1 cellular context compared by ENCODE assay signal in the genomic region with DNA sequence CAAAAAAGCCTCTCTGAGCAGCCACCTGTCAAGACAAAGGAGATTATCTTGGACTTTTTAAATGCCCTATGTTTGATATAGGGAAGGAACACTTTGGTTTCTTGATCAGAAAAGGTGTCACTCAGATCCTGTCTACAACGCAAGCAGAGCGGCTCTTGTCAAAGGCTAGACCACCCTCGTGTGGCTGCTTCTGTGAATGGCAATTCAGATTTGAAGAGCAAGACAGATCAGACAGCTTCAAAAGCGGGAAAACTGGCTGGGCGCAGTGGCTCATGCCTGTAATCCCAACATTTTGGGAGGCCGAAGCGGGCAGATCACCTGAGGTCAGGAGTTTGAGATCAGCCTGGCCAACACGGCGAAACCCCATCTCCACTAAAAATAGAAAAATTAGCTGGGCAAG.
TF ChIP-seq lines count a peak whose summit lies in the region.

No MANE protein-coding gene starts in this region.

TF ChIP-seq in HepG2, 621 proteins besides CTCF, POLR2A, EP300 and RAD21 (continued from another document and continues in another):
- TF ChIP-seq, protein P1, sequence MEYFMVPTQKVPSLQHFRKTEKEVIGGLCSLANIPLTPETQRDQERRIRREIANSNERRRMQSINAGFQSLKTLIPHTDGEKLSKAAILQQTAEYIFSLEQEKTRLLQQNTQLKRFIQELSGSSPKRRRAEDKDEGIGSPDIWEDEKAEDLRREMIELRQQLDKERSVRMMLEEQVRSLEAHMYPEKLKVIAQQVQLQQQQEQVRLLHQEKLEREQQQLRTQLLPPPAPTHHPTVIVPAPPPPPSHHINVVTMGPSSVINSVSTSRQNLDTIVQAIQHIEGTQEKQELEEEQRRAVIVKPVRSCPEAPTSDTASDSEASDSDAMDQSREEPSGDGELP (IDR thresholded peaks at IDR 0.05; ENCODE audit: borderline replicate concordance, low read depth), result no peak
- no peak for TF ChIP-seq ZNF567 (CRISPR knock-in tag; IDR thresholded peaks at IDR 0.05; ENCODE audit: borderline replicate concordance)
- TF ChIP-seq, protein P2, sequence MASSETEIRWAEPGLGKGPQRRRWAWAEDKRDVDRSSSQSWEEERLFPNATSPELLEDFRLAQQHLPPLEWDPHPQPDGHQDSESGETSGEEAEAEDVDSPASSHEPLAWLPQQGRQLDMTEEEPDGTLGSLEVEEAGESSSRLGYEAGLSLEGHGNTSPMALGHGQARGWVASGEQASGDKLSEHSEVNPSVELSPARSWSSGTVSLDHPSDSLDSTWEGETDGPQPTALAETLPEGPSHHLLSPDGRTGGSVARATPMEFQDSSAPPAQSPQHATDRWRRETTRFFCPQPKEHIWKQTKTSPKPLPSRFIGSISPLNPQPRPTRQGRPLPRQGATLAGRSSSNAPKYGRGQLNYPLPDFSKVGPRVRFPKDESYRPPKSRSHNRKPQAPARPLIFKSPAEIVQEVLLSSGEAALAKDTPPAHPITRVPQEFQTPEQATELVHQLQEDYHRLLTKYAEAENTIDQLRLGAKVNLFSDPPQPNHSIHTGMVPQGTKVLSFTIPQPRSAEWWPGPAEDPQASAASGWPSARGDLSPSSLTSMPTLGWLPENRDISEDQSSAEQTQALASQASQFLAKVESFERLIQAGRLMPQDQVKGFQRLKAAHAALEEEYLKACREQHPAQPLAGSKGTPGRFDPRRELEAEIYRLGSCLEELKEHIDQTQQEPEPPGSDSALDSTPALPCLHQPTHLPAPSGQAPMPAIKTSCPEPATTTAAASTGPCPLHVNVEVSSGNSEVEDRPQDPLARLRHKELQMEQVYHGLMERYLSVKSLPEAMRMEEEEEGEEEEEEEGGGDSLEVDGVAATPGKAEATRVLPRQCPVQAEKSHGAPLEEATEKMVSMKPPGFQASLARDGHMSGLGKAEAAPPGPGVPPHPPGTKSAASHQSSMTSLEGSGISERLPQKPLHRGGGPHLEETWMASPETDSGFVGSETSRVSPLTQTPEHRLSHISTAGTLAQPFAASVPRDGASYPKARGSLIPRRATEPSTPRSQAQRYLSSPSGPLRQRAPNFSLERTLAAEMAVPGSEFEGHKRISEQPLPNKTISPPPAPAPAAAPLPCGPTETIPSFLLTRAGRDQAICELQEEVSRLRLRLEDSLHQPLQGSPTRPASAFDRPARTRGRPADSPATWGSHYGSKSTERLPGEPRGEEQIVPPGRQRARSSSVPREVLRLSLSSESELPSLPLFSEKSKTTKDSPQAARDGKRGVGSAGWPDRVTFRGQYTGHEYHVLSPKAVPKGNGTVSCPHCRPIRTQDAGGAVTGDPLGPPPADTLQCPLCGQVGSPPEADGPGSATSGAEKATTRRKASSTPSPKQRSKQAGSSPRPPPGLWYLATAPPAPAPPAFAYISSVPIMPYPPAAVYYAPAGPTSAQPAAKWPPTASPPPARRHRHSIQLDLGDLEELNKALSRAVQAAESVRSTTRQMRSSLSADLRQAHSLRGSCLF (CRISPR knock-in tag; IDR thresholded peaks at IDR 0.05; ENCODE audit: borderline replicate concordance), result no peak
- TF ChIP-seq, protein P3, sequence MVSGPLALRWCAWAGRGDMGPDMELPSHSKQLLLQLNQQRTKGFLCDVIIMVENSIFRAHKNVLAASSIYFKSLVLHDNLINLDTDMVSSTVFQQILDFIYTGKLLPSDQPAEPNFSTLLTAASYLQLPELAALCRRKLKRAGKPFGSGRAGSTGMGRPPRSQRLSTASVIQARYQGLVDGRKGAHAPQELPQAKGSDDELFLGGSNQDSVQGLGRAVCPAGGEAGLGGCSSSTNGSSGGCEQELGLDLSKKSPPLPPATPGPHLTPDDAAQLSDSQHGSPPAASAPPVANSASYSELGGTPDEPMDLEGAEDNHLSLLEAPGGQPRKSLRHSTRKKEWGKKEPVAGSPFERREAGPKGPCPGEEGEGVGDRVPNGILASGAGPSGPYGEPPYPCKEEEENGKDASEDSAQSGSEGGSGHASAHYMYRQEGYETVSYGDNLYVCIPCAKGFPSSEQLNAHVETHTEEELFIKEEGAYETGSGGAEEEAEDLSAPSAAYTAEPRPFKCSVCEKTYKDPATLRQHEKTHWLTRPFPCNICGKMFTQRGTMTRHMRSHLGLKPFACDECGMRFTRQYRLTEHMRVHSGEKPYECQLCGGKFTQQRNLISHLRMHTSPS (CRISPR knock-in tag; IDR thresholded peaks at IDR 0.05; ENCODE audit: low read depth), result no peak
- TF ChIP-seq MTA1 (CRISPR knock-in tag; IDR thresholded peaks at IDR 0.05; ENCODE audit: borderline replicate concordance), result no peak
- TF ChIP-seq ZBTB7B (CRISPR knock-in tag; IDR thresholded peaks at IDR 0.05), result no peak
- TF ChIP-seq ZMYM2 (CRISPR knock-in tag; IDR thresholded peaks at IDR 0.05), result no peak
- no peak for TF ChIP-seq ZNF160 (CRISPR knock-in tag; IDR thresholded peaks at IDR 0.05)
- no peak for TF ChIP-seq ZNF10 (CRISPR knock-in tag; IDR thresholded peaks at IDR 0.05; ENCODE audit: borderline replicate concordance, low read depth)
- TF ChIP-seq, protein P4, sequence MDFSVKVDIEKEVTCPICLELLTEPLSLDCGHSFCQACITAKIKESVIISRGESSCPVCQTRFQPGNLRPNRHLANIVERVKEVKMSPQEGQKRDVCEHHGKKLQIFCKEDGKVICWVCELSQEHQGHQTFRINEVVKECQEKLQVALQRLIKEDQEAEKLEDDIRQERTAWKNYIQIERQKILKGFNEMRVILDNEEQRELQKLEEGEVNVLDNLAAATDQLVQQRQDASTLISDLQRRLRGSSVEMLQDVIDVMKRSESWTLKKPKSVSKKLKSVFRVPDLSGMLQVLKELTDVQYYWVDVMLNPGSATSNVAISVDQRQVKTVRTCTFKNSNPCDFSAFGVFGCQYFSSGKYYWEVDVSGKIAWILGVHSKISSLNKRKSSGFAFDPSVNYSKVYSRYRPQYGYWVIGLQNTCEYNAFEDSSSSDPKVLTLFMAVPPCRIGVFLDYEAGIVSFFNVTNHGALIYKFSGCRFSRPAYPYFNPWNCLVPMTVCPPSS (IDR thresholded peaks at IDR 0.05), result no peak
- no peak for TF ChIP-seq SIN3A (IDR thresholded peaks at IDR 0.05; ENCODE audit: borderline replicate concordance, low read depth, low read length)
- TF ChIP-seq NR2F2 (IDR thresholded peaks at IDR 0.05; ENCODE audit: borderline replicate concordance, low read depth), result no peak
- TF ChIP-seq NFE2 (CRISPR knock-in tag; IDR thresholded peaks at IDR 0.05), result no peak
- TF ChIP-seq FOXO1 (CRISPR knock-in tag; IDR thresholded peaks at IDR 0.05), result 0 out of 2 replicates have a peak, but pooled peaks have one; percentile 23
- peak; percentile 14; the same call in 1 of the 2 replicates for TF ChIP-seq MED1 (CRISPR knock-in tag; IDR thresholded peaks at IDR 0.05)
- TF ChIP-seq, protein P5, sequence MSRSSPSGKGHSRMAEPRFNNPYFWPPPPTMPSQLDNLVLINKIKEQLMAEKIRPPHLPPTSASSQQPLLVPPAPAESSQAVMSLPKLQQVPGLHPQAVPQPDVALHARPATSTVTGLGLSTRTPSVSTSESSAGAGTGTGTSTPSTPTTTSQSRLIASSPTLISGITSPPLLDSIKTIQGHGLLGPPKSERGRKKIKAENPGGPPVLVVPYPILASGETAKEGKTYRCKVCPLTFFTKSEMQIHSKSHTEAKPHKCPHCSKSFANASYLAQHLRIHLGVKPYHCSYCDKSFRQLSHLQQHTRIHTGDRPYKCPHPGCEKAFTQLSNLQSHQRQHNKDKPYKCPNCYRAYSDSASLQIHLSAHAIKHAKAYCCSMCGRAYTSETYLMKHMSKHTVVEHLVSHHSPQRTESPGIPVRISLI (CRISPR knock-in tag; IDR thresholded peaks at IDR 0.05; ENCODE audit: borderline replicate concordance), result no peak
- TF ChIP-seq CENPT (CRISPR knock-in tag; IDR thresholded peaks at IDR 0.05; ENCODE audit: low read depth), result no peak
- TF ChIP-seq ZZZ3 (CRISPR knock-in tag; IDR thresholded peaks at IDR 0.05; ENCODE audit: borderline replicate concordance), result no peak
- no peak for TF ChIP-seq PLRG1 (conservative IDR thresholded peaks at IDR 0.05)
- TF ChIP-seq, protein P6, sequence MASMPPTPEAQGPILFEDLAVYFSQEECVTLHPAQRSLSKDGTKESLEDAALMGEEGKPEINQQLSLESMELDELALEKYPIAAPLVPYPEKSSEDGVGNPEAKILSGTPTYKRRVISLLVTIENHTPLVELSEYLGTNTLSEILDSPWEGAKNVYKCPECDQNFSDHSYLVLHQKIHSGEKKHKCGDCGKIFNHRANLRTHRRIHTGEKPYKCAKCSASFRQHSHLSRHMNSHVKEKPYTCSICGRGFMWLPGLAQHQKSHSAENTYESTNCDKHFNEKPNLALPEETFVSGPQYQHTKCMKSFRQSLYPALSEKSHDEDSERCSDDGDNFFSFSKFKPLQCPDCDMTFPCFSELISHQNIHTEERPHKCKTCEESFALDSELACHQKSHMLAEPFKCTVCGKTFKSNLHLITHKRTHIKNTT (CRISPR knock-in tag; IDR thresholded peaks at IDR 0.05), result no peak
- TF ChIP-seq, protein P7, sequence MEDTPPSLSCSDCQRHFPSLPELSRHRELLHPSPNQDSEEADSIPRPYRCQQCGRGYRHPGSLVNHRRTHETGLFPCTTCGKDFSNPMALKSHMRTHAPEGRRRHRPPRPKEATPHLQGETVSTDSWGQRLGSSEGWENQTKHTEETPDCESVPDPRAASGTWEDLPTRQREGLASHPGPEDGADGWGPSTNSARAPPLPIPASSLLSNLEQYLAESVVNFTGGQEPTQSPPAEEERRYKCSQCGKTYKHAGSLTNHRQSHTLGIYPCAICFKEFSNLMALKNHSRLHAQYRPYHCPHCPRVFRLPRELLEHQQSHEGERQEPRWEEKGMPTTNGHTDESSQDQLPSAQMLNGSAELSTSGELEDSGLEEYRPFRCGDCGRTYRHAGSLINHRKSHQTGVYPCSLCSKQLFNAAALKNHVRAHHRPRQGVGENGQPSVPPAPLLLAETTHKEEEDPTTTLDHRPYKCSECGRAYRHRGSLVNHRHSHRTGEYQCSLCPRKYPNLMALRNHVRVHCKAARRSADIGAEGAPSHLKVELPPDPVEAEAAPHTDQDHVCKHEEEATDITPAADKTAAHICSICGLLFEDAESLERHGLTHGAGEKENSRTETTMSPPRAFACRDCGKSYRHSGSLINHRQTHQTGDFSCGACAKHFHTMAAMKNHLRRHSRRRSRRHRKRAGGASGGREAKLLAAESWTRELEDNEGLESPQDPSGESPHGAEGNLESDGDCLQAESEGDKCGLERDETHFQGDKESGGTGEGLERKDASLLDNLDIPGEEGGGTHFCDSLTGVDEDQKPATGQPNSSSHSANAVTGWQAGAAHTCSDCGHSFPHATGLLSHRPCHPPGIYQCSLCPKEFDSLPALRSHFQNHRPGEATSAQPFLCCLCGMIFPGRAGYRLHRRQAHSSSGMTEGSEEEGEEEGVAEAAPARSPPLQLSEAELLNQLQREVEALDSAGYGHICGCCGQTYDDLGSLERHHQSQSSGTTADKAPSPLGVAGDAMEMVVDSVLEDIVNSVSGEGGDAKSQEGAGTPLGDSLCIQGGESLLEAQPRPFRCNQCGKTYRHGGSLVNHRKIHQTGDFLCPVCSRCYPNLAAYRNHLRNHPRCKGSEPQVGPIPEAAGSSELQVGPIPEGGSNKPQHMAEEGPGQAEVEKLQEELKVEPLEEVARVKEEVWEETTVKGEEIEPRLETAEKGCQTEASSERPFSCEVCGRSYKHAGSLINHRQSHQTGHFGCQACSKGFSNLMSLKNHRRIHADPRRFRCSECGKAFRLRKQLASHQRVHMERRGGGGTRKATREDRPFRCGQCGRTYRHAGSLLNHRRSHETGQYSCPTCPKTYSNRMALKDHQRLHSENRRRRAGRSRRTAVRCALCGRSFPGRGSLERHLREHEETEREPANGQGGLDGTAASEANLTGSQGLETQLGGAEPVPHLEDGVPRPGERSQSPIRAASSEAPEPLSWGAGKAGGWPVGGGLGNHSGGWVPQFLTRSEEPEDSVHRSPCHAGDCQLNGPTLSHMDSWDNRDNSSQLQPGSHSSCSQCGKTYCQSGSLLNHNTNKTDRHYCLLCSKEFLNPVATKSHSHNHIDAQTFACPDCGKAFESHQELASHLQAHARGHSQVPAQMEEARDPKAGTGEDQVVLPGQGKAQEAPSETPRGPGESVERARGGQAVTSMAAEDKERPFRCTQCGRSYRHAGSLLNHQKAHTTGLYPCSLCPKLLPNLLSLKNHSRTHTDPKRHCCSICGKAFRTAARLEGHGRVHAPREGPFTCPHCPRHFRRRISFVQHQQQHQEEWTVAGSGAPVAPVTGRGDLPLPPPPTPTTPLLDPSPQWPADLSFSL (CRISPR knock-in tag; IDR thresholded peaks at IDR 0.05), result no peak
- TF ChIP-seq SRSF9 (IDR thresholded peaks at IDR 0.05; ENCODE audit: borderline replicate concordance, insufficient read depth, low read depth, low read length, poor library complexity, severe bottlenecking), result no peak
- TF ChIP-seq ZBTB21 (CRISPR knock-in tag; IDR thresholded peaks at IDR 0.05), result no peak
- TF ChIP-seq, protein P8, sequence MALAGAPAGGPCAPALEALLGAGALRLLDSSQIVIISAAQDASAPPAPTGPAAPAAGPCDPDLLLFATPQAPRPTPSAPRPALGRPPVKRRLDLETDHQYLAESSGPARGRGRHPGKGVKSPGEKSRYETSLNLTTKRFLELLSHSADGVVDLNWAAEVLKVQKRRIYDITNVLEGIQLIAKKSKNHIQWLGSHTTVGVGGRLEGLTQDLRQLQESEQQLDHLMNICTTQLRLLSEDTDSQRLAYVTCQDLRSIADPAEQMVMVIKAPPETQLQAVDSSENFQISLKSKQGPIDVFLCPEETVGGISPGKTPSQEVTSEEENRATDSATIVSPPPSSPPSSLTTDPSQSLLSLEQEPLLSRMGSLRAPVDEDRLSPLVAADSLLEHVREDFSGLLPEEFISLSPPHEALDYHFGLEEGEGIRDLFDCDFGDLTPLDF (CRISPR knock-in tag; IDR thresholded peaks at IDR 0.05), result 0 out of 2 replicates have a peak, but pooled peaks have one; percentile 43
- TF ChIP-seq REPIN1 (CRISPR knock-in tag; IDR thresholded peaks at IDR 0.05; ENCODE audit: borderline replicate concordance, low read depth), result 0 out of 2 replicates have a peak, but pooled peaks have one; percentile 37
- no peak for TF ChIP-seq ATM (IDR thresholded peaks at IDR 0.05; ENCODE audit: borderline replicate concordance)
- TF ChIP-seq, protein P9, sequence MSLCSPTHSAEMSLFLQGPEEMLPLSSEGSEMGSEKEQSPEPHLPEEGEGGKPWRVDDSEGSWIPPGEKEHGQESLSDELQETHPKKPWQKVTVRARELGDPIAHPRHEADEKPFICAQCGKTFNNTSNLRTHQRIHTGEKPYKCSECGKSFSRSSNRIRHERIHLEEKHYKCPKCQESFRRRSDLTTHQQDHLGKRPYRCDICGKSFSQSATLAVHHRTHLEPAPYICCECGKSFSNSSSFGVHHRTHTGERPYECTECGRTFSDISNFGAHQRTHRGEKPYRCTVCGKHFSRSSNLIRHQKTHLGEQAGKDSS (CRISPR knock-in tag; IDR thresholded peaks at IDR 0.05; ENCODE audit: borderline replicate concordance, low read depth), result no peak
- TF ChIP-seq REL (CRISPR knock-in tag; conservative IDR thresholded peaks at IDR 0.05), result no peak
- no peak for TF ChIP-seq ZNF136 (CRISPR knock-in tag; IDR thresholded peaks at IDR 0.05; ENCODE audit: low read depth)
- no peak for TF ChIP-seq NR2C2 (CRISPR knock-in tag; IDR thresholded peaks at IDR 0.05; ENCODE audit: borderline replicate concordance)
- TF ChIP-seq SALL2 (CRISPR knock-in tag; IDR thresholded peaks at IDR 0.05), result no peak
- no peak for TF ChIP-seq SCMH1 (CRISPR knock-in tag; IDR thresholded peaks at IDR 0.05; ENCODE audit: borderline replicate concordance)
- no peak for TF ChIP-seq RXRB (CRISPR knock-in tag; IDR thresholded peaks at IDR 0.05; ENCODE audit: borderline replicate concordance)
- TF ChIP-seq TEAD2 (CRISPR knock-in tag; IDR thresholded peaks at IDR 0.05), result no peak
- TF ChIP-seq HHEX (CRISPR knock-in tag; IDR thresholded peaks at IDR 0.05), result no peak
- no peak for TF ChIP-seq ZFP36 (IDR thresholded peaks at IDR 0.05; ENCODE audit: borderline replicate concordance, low read depth, low read length, partially characterized antibody)
- TF ChIP-seq, protein P10, sequence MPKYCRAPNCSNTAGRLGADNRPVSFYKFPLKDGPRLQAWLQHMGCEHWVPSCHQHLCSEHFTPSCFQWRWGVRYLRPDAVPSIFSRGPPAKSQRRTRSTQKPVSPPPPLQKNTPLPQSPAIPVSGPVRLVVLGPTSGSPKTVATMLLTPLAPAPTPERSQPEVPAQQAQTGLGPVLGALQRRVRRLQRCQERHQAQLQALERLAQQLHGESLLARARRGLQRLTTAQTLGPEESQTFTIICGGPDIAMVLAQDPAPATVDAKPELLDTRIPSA (CRISPR knock-in tag; IDR thresholded peaks at IDR 0.05; ENCODE audit: borderline replicate concordance), result no peak
- TF ChIP-seq MBD4 (IDR thresholded peaks at IDR 0.05; ENCODE audit: borderline replicate concordance, low read length), result no peak
